In the genomic region with DNA sequence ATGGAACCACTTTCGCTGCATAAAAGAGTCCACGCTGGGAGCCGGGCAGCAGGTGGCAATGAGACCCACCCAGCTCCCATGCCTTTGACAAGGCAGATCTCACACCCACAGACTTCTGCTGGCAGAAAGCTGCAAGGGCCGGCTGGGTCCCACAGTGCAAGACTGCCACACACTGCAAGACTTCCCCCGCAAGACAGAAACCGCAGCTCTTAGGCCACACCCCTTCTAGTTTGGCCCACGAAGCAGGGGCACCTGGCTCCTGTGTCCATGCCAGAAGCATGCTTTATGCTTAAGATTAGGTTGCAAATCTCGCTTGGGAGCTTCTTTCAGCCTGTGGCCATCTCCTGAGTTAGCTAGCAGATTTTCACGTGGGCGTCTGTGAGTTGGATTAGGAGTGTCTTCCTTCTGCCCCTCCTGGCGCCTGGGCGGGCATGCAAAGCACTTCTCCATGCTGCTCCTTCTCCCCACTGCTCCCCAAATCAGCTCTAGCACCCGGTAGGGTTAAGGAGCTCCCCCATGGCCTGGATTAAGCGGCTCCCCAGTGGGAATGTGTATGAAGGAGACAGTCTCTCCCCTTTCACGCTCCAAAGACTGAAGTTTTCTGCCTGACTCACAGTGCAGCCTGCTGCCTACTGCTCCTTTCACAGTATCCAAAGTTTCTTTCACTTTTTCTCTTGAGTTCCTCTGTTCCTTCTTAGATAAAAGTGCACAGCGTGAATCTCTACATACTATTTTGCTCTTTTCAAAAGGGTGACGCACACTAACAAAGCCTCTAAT, we compare ENCODE assay signal across 1 cellular context.
TF ChIP-seq lines count a peak whose summit lies in the region.

No MANE protein-coding gene starts in this region.

TF ChIP-seq in SK-N-SH, 30 proteins besides CTCF, POLR2A, EP300 and RAD21 (continued from another document):
- no peak for TF ChIP-seq MEF2A (IDR thresholded peaks at IDR 0.05; ENCODE audit: borderline replicate concordance, low read depth)
- TF ChIP-seq, protein P1, sequence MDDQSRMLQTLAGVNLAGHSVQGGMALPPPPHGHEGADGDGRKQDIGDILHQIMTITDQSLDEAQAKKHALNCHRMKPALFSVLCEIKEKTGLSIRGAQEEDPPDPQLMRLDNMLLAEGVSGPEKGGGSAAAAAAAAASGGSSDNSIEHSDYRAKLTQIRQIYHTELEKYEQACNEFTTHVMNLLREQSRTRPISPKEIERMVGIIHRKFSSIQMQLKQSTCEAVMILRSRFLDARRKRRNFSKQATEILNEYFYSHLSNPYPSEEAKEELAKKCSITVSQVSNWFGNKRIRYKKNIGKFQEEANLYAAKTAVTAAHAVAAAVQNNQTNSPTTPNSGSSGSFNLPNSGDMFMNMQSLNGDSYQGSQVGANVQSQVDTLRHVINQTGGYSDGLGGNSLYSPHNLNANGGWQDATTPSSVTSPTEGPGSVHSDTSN (IDR thresholded peaks at IDR 0.05): no peak
TF ChIP-seq in SK-N-SH: peak in this region for 0.
